In genomic region chr7:134892002-134892693, GRCh38 we compare ENCODE assay signal across 9 cellular contexts.
DNase-seq lines count a peak whose midpoint lies in the region; ATAC-seq and TF ChIP-seq lines count a peak whose summit lies in the region.
"Had no signal": no experiment of that assay in that cellular context is flagged by ENCODE, and none has a peak within 500 bp of the region (broad histone marks: within the 10 kb centered on the region; RNA-seq: fewer than 3 reads in every experiment).

No MANE protein-coding gene starts in this region.

- H3K4me3 ChIP-seq in Caco-2 (ENCODE audit: low read depth, low read length), result peak overlapping the region; percentile 51
- H3K4me3 ChIP-seq in ascending aorta, result peak overlapping the region; percentile 48 to 59

- POLR2A ChIA-PET in Caco-2 (lab: Charles Lee), result no interaction called here

- H3K4me1 ChIP-seq in Caco-2 (peaks cover 46% of the 10 kb centered on the region), ascending aorta (peaks cover 13 to 43% of the 10 kb centered on the region in 2 donors)

- peak overlapping the region; percentile 71 for H3K4me3 Mint-ChIP-seq in Caco-2 (ENCODE audit: unreplicated experiment)
- H3K4me3 Mint-ChIP-seq in stimulated activated memory B cell treated with anti-CD40 and anti-IgM and Interleukin-4, amounts not matched to agents 10 μg/mL and 1 μg/mL and 100 μg/mL, for 72 hours, result no peak overlapping the region

- no peak for TF ChIP-seq CTCF in Caco-2 (IDR thresholded peaks at IDR 0.05; ENCODE audit: insufficient read depth in 1 of 2, low read depth in 1 of 2, low read length in 1 of 2, severe bottlenecking in 1 of 2, unreplicated experiment in 1 of 2)
- TF ChIP-seq CTCF in ascending aorta (IDR thresholded peaks at IDR 0.05), result no peak

- BruUV-seq in Caco-2 (replicated peaks; lab: Mats Ljungman, UMichigan), result TSS peak; percentile 58

- intact Hi-C loops in Caco-2 (cut with micrococcal nuclease; ENCODE audit: unreplicated experiment), result loop anchor here (5.0 kb wide), 1 partner anchor 200 kb away; no protein-coding TSS in a partner anchor
- intact Hi-C loops in ascending aorta (cut with DNase I), result no loop called here
- intact Hi-C loops in left ventricle myocardium superior (cut with micrococcal nuclease), result loop anchor here (10.0 kb wide), 1 partner anchor 53 kb away; no protein-coding TSS in a partner anchor

- peak overlapping the region; percentile 77 to 85 for H3K27ac ChIP-seq in ascending aorta

- H3K27ac Mint-ChIP-seq in Caco-2 (ENCODE audit: unreplicated experiment), result peak overlapping the region; percentile 46
- no peak overlapping the region for H3K27ac Mint-ChIP-seq in stimulated activated memory B cell treated with anti-CD40 and anti-IgM and Interleukin-4, amounts not matched to agents 10 μg/mL and 1 μg/mL and 100 μg/mL, for 72 hours

- H3K9me3 ChIP-seq in Caco-2, result peaks cover 15% of the 10 kb centered on the region
- peaks cover 0 to 10% of the 10 kb centered on the region in 2 donors for H3K9me3 ChIP-seq in ascending aorta

- H3K27me3 Mint-ChIP-seq in Caco-2 (ENCODE audit: insufficient read depth, unreplicated experiment), result no peaks in the 10 kb centered on the region
- H3K27me3 Mint-ChIP-seq in stimulated activated memory B cell treated with anti-CD40 and anti-IgM and Interleukin-4, amounts not matched to agents 10 μg/mL and 1 μg/mL and 100 μg/mL, for 72 hours, result peaks cover 16% of the 10 kb centered on the region

- H3K36me3 ChIP-seq in Caco-2 (ENCODE audit: control insufficient read depth, insufficient read depth, low read length), result peaks cover 3% of the 10 kb centered on the region
- H3K36me3 ChIP-seq in ascending aorta, result peaks cover 0 to 3% of the 10 kb centered on the region in 2 donors

- DNase-seq in Caco-2 (no peak), ascending aorta (ENCODE audit: low spot score in 2 of 2) (no peak), left ventricle myocardium superior (no peak), putamen (ENCODE audit: low spot score) (peak; percentile 26), occipital lobe (lab: John Stamatoyannopoulos, UW) (no peak), DMS153 treated with DMSO at 0.1 percent for 48 hours (lab: John Stamatoyannopoulos, UW; ENCODE audit: unreplicated experiment) (no peak)
- DNase-seq in stimulated activated CD4-positive, alpha-beta T cell treated with anti-CD3 and anti-CD28 coated beads, Interleukin-15, amount 100 ng/mL, for 24 hours, result no peak
- DNase-seq: activated T-cell treated with anti-CD3 and anti-CD28 coated beads, Interleukin-2, amount 50 U/mL, for 48 hours had no signal

- H3K36me3 Mint-ChIP-seq in Caco-2 (ENCODE audit: insufficient read depth, unreplicated experiment), result peaks cover 57% of the 10 kb centered on the region
- H3K36me3 Mint-ChIP-seq in stimulated activated memory B cell treated with anti-CD40 and anti-IgM and Interleukin-4, amounts not matched to agents 10 μg/mL and 1 μg/mL and 100 μg/mL, for 72 hours, result no peaks in the 10 kb centered on the region

- no peaks in the 10 kb centered on the region for H3K27me3 ChIP-seq in Caco-2 (replicated peaks; ENCODE audit: control insufficient read depth, insufficient read depth, low read length)
- no peaks in the 10 kb centered on the region for H3K27me3 ChIP-seq in ascending aorta

- H3K9me3 Mint-ChIP-seq in Caco-2 (ENCODE audit: unreplicated experiment), result peaks cover 18% of the 10 kb centered on the region
- H3K9me3 Mint-ChIP-seq in stimulated activated memory B cell treated with anti-CD40 and anti-IgM and Interleukin-4, amounts not matched to agents 10 μg/mL and 1 μg/mL and 100 μg/mL, for 72 hours, result peaks cover 7% of the 10 kb centered on the region

- ATAC-seq in left ventricle myocardium superior, result peak; percentile 31
- ATAC-seq in stimulated activated memory B cell treated with anti-CD40 and anti-IgM and Interleukin-4, amounts not matched to agents 10 μg/mL and 1 μg/mL and 100 μg/mL, for 72 hours, result no peak

- CTCF ChIA-PET in Caco-2 (lab: Charles Lee), result no interaction called here

- peaks cover 36% of the 10 kb centered on the region for H3K4me1 Mint-ChIP-seq in Caco-2 (ENCODE audit: low read depth, unreplicated experiment)
- no peaks in the 10 kb centered on the region for H3K4me1 Mint-ChIP-seq in stimulated activated memory B cell treated with anti-CD40 and anti-IgM and Interleukin-4, amounts not matched to agents 10 μg/mL and 1 μg/mL and 100 μg/mL, for 72 hours
